1 cellular context compared by ENCODE assay signal in genomic region chr5:73443725-73444498, GRCh38.
TF ChIP-seq lines count a peak whose summit lies in the region.

No MANE protein-coding gene starts in this region.

TF ChIP-seq in HepG2, 621 proteins besides CTCF, POLR2A, EP300 and RAD21:
- peak; percentile 68; the same call in 1 of the 2 replicates for TF ChIP-seq EZH2 (conservative IDR thresholded peaks at IDR 0.05; ENCODE audit: low read depth, low read length)
- TF ChIP-seq ZMYM3 (CRISPR knock-in tag; IDR thresholded peaks at IDR 0.05), result no peak
- TF ChIP-seq MEIS2 (CRISPR knock-in tag; IDR thresholded peaks at IDR 0.05), result no peak
- TF ChIP-seq ZNF30 (CRISPR knock-in tag; IDR thresholded peaks at IDR 0.05), result no peak
- TF ChIP-seq SRF (IDR thresholded peaks at IDR 0.05; ENCODE audit: low read depth, low read length), result no peak
